ENCODE assay signal across 1 cellular context in genomic region chr5:34722183-34722582, GRCh38.
TF ChIP-seq lines count a peak whose summit lies in the region.

No MANE protein-coding gene starts in this region.

TF ChIP-seq in IMR-90, 13 proteins besides CTCF, POLR2A, EP300 and RAD21:
- no peak for TF ChIP-seq CHD1 (IDR thresholded peaks at IDR 0.05; ENCODE audit: low read depth, low read length)
- no peak for TF ChIP-seq RCOR1 (IDR thresholded peaks at IDR 0.05; ENCODE audit: insufficient replicate concordance, low read length)
- TF ChIP-seq MAFK (IDR thresholded peaks at IDR 0.05; ENCODE audit: low read depth, low read length) = no peak
- TF ChIP-seq USF2 (IDR thresholded peaks at IDR 0.05; ENCODE audit: low read depth, low read length) = no peak
- TF ChIP-seq MAZ (IDR thresholded peaks at IDR 0.05; ENCODE audit: borderline replicate concordance, low read depth, low read length) = no peak
- TF ChIP-seq CEBPB (IDR thresholded peaks at IDR 0.05; ENCODE audit: low read depth, low read length) = no peak
- no peak for TF ChIP-seq NFE2L2 (IDR thresholded peaks at IDR 0.05; ENCODE audit: low read depth, low read length)
- no peak for TF ChIP-seq FOS (IDR thresholded peaks at IDR 0.05; ENCODE audit: low read depth, low read length)
- no peak for TF ChIP-seq RFX5 (IDR thresholded peaks at IDR 0.05; ENCODE audit: low read depth, low read length)
- TF ChIP-seq BHLHE40 (IDR thresholded peaks at IDR 0.05; ENCODE audit: low read depth, low read length) = no peak
- no peak for TF ChIP-seq MXI1 (IDR thresholded peaks at IDR 0.05; ENCODE audit: borderline replicate concordance, low read depth, low read length)
- TF ChIP-seq SMC3 (IDR thresholded peaks at IDR 0.05; ENCODE audit: low read depth, low read length) = no peak
- no peak for TF ChIP-seq ELK1 (IDR thresholded peaks at IDR 0.05; ENCODE audit: borderline replicate concordance, low read depth, low read length)
